Comparison of ENCODE assay signal across 7 cellular contexts in genomic region chr3:124138148-124138547, GRCh38.
"Had no signal": no experiment of that assay in that cellular context is flagged by ENCODE, and none has a peak within 500 bp of the region (broad histone marks: within the 10 kb centered on the region; RNA-seq: fewer than 3 reads in every experiment).

No MANE protein-coding gene starts in this region.

- ATAC-seq: HepG2, K562 had no signal

- H3K4me3 ChIP-seq: K562 had no signal

- H3K4me1 Mint-ChIP-seq: IgD-negative memory B cell had no signal

- H3K27ac ChIP-seq: HL-60 had no signal

- H3K36me3 Mint-ChIP-seq: IgD-negative memory B cell had no signal

- H3K27ac Mint-ChIP-seq: IgD-negative memory B cell had no signal

- DNase-seq: IMR-90, KBM-7, KG1 had no signal
